ENCODE assay signal across 21 cellular contexts in genomic region chr3:16837602-16838001, GRCh38. TPM values are rescaled to one million over a fixed set of nuclear protein-coding genes. Genes with fewer than 3 reads are reported as not detected.
DNase-seq lines count a peak whose midpoint lies in the region; ATAC-seq, FAIRE-seq and TF ChIP-seq lines count a peak whose summit lies in the region.
"Had no signal": no experiment of that assay in that cellular context is flagged by ENCODE, and none has a peak within 500 bp of the region (broad histone marks: within the 10 kb centered on the region; RNA-seq: fewer than 3 reads in every experiment).

No MANE protein-coding gene starts in this region.

- H3K18ac ChIP-seq in H1 (ENCODE audit: extremely low read depth, low read length): no peak overlapping the region; the same call in 1 of the 2 replicates

- no peak overlapping the region for H2BK15ac ChIP-seq in H1 (ENCODE audit: low read length)

- H3K36me3 ChIP-seq in H1 (ENCODE audit: control insufficient read depth in 2 of 4, insufficient read depth in 4 of 4, low read length in 3 of 4): no peaks in the 10 kb centered on the region
- H3K36me3 ChIP-seq: esophagus squamous epithelium, SJSA1 had no signal

- H3K9ac ChIP-seq in H1 (replicated peaks in 1 of 4; ENCODE audit: extremely low read depth in 1 of 4, low read depth in 3 of 4, low read length in 3 of 4): no peak overlapping the region; a peak in 1 of 7 replicates

- no peaks in the 10 kb centered on the region for H3K79me1 ChIP-seq in H1 (ENCODE audit: low read depth, low read length)

- H3K9me3 Mint-ChIP-seq in nephron: no peaks in the 10 kb centered on the region
- H3K9me3 Mint-ChIP-seq in activated T-cell treated with anti-CD3 and anti-CD28 coated beads, Interleukin-2, amount 50 U/mL, for 72 hours: no peaks in the 10 kb centered on the region
- H3K9me3 Mint-ChIP-seq: activated naive CD8-positive, alpha-beta T cell treated with anti-CD3 and anti-CD28 coated beads, Interleukin-2, amount 50 U/mL, for 24 hours; immature natural killer cell; neural crest cell had no signal

- no peak overlapping the region for H2AFZ ChIP-seq in H1 (ENCODE audit: low read length)

- H3K4me3 Mint-ChIP-seq in nephron: peak overlapping the region in 1 of 3 experiments; percentile 40
- H3K4me3 Mint-ChIP-seq in activated T-cell treated with anti-CD3 and anti-CD28 coated beads, Interleukin-2, amount 50 U/mL, for 72 hours: no peak overlapping the region
- H3K4me3 Mint-ChIP-seq: activated naive CD8-positive, alpha-beta T cell treated with anti-CD3 and anti-CD28 coated beads, Interleukin-2, amount 50 U/mL, for 24 hours; immature natural killer cell; neural crest cell had no signal

- no peak overlapping the region for H3K14ac ChIP-seq in H1 (ENCODE audit: insufficient read length)

- peak overlapping the region in 2 of 3 experiments; percentile 5 to 47 for H3K27ac Mint-ChIP-seq in nephron
- H3K27ac Mint-ChIP-seq in activated T-cell treated with anti-CD3 and anti-CD28 coated beads, Interleukin-2, amount 50 U/mL, for 72 hours: no peak overlapping the region
- H3K27ac Mint-ChIP-seq: activated naive CD8-positive, alpha-beta T cell treated with anti-CD3 and anti-CD28 coated beads, Interleukin-2, amount 50 U/mL, for 24 hours; immature natural killer cell had no signal

- TF ChIP-seq CTCF in H1 (IDR thresholded peaks at IDR 0.05; ENCODE audit: control extremely low read depth in 1 of 3, insufficient read depth in 1 of 3, low read depth in 1 of 3, low read length in 3 of 3): no peak
- no peak for TF ChIP-seq CTCF in nephron (IDR thresholded peaks at IDR 0.05; ENCODE audit: unreplicated experiment in 3 of 3)

- H3K4me1 ChIP-seq in H1 (replicated peaks in 1 of 4; ENCODE audit: control insufficient read depth in 3 of 4, insufficient read depth in 4 of 4, low read length in 3 of 4): peaks cover 0 to 6% (median 4%) of the 10 kb centered on the region in 4 experiments; a peak in 4 of 7 replicates
- H3K4me1 ChIP-seq: SJSA1 had no signal

- H3K36me3 Mint-ChIP-seq in nephron (ENCODE audit: low read depth): no peaks in the 10 kb centered on the region
- H3K36me3 Mint-ChIP-seq in activated T-cell treated with anti-CD3 and anti-CD28 coated beads, Interleukin-2, amount 50 U/mL, for 72 hours (ENCODE audit: insufficient read depth in 2 of 2): no peaks in the 10 kb centered on the region
- H3K36me3 Mint-ChIP-seq: immature natural killer cell had no signal

- H4K5ac ChIP-seq in H1 (ENCODE audit: insufficient read length, low read depth, low read length): no peak overlapping the region

- no peak overlapping the region for H3K56ac ChIP-seq in H1 (replicated peaks; ENCODE audit: insufficient read length, low read depth, low read length)

- FAIRE-seq in H1 (lab: Jason Lieb, UNC): no peak
- FAIRE-seq: GM18507 had no signal

- no peaks in the 10 kb centered on the region for H3K27me3 Mint-ChIP-seq in nephron (ENCODE audit: low read depth)
- no peaks in the 10 kb centered on the region for H3K27me3 Mint-ChIP-seq in activated T-cell treated with anti-CD3 and anti-CD28 coated beads, Interleukin-2, amount 50 U/mL, for 72 hours (ENCODE audit: low read depth)
- H3K27me3 Mint-ChIP-seq: activated naive CD8-positive, alpha-beta T cell treated with anti-CD3 and anti-CD28 coated beads, Interleukin-2, amount 50 U/mL, for 24 hours had no signal

- no peaks in the 10 kb centered on the region for H4K20me1 ChIP-seq in H1 (replicated peaks in 1 of 2; ENCODE audit: control insufficient read depth in 1 of 2, insufficient read depth in 2 of 2, low read length in 2 of 2)

- H2BK20ac ChIP-seq in H1 (ENCODE audit: low read length): no peak overlapping the region

- no peak overlapping the region for H3K4me3 ChIP-seq in H1 (ENCODE audit: extremely low read depth in 1 of 4, insufficient read depth in 2 of 4, low read depth in 3 of 4, low read length in 4 of 4)
- H3K4me3 ChIP-seq: esophagus squamous epithelium, SJSA1 had no signal

- 84% methylated on average over 7 of the region's 7 CpGs; no CpG with 5 or more reads in 1 of the 2 experiments for WGBS in H1 (ENCODE audit: extremely low coverage in 1 of 2, insufficient coverage in 1 of 2, insufficient read length in 1 of 2, insufficient replicate concordance in 2 of 2, low coverage in 1 of 2, low lambda C conversion rate in 2 of 2, missing lambda C conversion rate in 1 of 2), 2 experiments

- CTCF ChIA-PET in H1 (lab: Charles Lee; ENCODE audit: partially characterized antibody): interaction anchor here (0.9 to 2.5 kb wide), 10 partner anchors 9 to 195 kb away, joined by 3 to 7 read pairs (median 4); no protein-coding TSS in a partner anchor

- peaks cover 36% of the 10 kb centered on the region for H3K4me1 Mint-ChIP-seq in nephron
- H3K4me1 Mint-ChIP-seq in activated T-cell treated with anti-CD3 and anti-CD28 coated beads, Interleukin-2, amount 50 U/mL, for 72 hours (ENCODE audit: low read depth): peaks cover 45% of the 10 kb centered on the region

- 0 out of 2 replicates have a peak overlapping the region, but pooled peaks have one; percentile 2 for H2BK12ac ChIP-seq in H1 (ENCODE audit: low read depth, low read length)

- H3K4me2 ChIP-seq in H1 (ENCODE audit: insufficient read depth in 1 of 2, low read depth in 2 of 2, low read length in 2 of 2): no peak overlapping the region

- no peak overlapping the region for H2AK5ac ChIP-seq in H1 (ENCODE audit: low read depth, low read length)

- TF ChIP-seq EP300 in H1 (IDR thresholded peaks at IDR 0.05; ENCODE audit: borderline replicate concordance in 1 of 2, low read depth in 2 of 2, low read length in 2 of 2): no peak

- no peak overlapping the region for H4K91ac ChIP-seq in H1 (replicated peaks; ENCODE audit: insufficient read length, low read length)

- H4K8ac ChIP-seq in H1 (ENCODE audit: extremely low read depth, insufficient read depth, low read length): no peak overlapping the region

- H3K9me3 ChIP-seq in H1 (ENCODE audit: insufficient read depth in 2 of 2, low read depth in 1 of 2, low read length in 1 of 2): no peaks in the 10 kb centered on the region
- H3K9me3 ChIP-seq: esophagus squamous epithelium, SJSA1 had no signal

- no peak for ATAC-seq in activated T-cell treated with anti-CD3 and anti-CD28 coated beads, Interleukin-2, amount 50 U/mL, for 72 hours (replicated peaks in 1 of 2)
- ATAC-seq: activated naive CD8-positive, alpha-beta T cell treated with anti-CD3 and anti-CD28 coated beads, Interleukin-2, amount 50 U/mL, for 24 hours; HCT116 had no signal

- no peaks in the 10 kb centered on the region for H3K23me2 ChIP-seq in H1 (ENCODE audit: low read depth, low read length)

- no peaks in the 10 kb centered on the region for H3K79me2 ChIP-seq in H1 (ENCODE audit: control insufficient read depth in 1 of 2, insufficient read depth in 2 of 2, low read length in 2 of 2)

- TF ChIP-seq RAD21 in H1 (IDR thresholded peaks at IDR 0.05 in 1 of 2, conservative IDR thresholded peaks at IDR 0.05 in 1 of 2; ENCODE audit: low read depth in 2 of 2, low read length in 2 of 2): no peak

- H3K27ac ChIP-seq in H1 (ENCODE audit: low read depth, low read length): no peak overlapping the region
- H3K27ac ChIP-seq: 22Rv1, esophagus squamous epithelium, SJSA1 had no signal

- TF ChIP-seq POLR2A in H1 (IDR thresholded peaks at IDR 0.05; ENCODE audit: control extremely low read depth in 1 of 2, low read depth in 2 of 2, low read length in 2 of 2): no peak

- H3K27me3 ChIP-seq in H1 (replicated peaks in 1 of 4; ENCODE audit: control insufficient read depth in 3 of 4, extremely low read depth in 1 of 4, insufficient read depth in 3 of 4, low read length in 3 of 4): no peaks in the 10 kb centered on the region
- H3K27me3 ChIP-seq: esophagus squamous epithelium, SJSA1 had no signal

- H2BK120ac ChIP-seq in H1 (replicated peaks; ENCODE audit: low read depth, low read length): no peak overlapping the region

- POLR2A ChIA-PET in H1 (lab: Charles Lee; ENCODE audit: partially characterized antibody): no interaction called here

- no peak overlapping the region for H3K4ac ChIP-seq in H1 (replicated peaks; ENCODE audit: insufficient read length, low read depth, low read length)

- no peak overlapping the region for H2BK5ac ChIP-seq in H1 (ENCODE audit: low read depth, low read length)

- peak; percentile 27 for DNase-seq in DMS 273 (lab: John Stamatoyannopoulos, UW; ENCODE audit: unreplicated experiment)
- DNase-seq in DMS 273 treated with DMSO at 0.1 percent for 48 hours (lab: John Stamatoyannopoulos, UW): no peak
- DNase-seq in LHCN-M2 (ENCODE audit: low read depth): peak; percentile 14
- peak in 1 of 2 experiments; percentile 46 for DNase-seq in H1 (ENCODE audit: low read depth in 1 of 2, low spot score in 2 of 2)
- DNase-seq in stimulated activated CD8-positive, alpha-beta memory T cell treated with anti-CD3 and anti-CD28 coated beads, Interleukin-4, amount 100 ng/mL, for 48 hours: no peak
- DNase-seq in glomerular visceral epithelial cell (ENCODE audit: extremely low spot score): no peak
- DNase-seq in activated T-cell treated with anti-CD3 and anti-CD28 coated beads, Interleukin-2, amount 50 U/mL, for 72 hours: no peak
- DNase-seq: activated naive CD8-positive, alpha-beta T cell treated with anti-CD3 and anti-CD28 coated beads, Interleukin-2, amount 50 U/mL, for 24 hours; central memory CD4-positive, alpha-beta T cell; esophagus squamous epithelium; immature natural killer cell; NCI-H1694 treated with DMSO at 0.1 percent for 48 hours; OCI-M1; retina; T1000 had no signal

- H3K23ac ChIP-seq in H1 (ENCODE audit: insufficient read length): no peak overlapping the region

TF ChIP-seq in H1, 55 proteins besides CTCF, POLR2A, EP300 and RAD21 (continues in another document):
- TF ChIP-seq EZH2 (IDR thresholded peaks at IDR 0.05; ENCODE audit: low read depth, low read length, severe bottlenecking) (no peak), SIRT6 (IDR thresholded peaks at IDR 0.05; ENCODE audit: low read length) (no peak), KDM4A (IDR thresholded peaks at IDR 0.05; ENCODE audit: low read depth, low read length, severe bottlenecking) (no peak), SP1 (IDR thresholded peaks at IDR 0.05; ENCODE audit: low read depth, low read length) (no peak), TAF1 (IDR thresholded peaks at IDR 0.05; ENCODE audit: low read depth, low read length) (no peak), TAF7 (optimal IDR thresholded peaks at IDR 0.05; ENCODE audit: borderline replicate concordance, low read depth, low read length) (no peak), CHD2 (IDR thresholded peaks at IDR 0.05; ENCODE audit: low read length) (no peak)

RNA-seq across cellular contexts. Expression of gene PLCL2, which starts 47.2 kb away (rescaled TPM):
- total RNA-seq in LHCN-M2 (2014; rRNA removed): not detected in 2 replicates
- polyA plus RNA-seq in LHCN-M2 (2012): 0.02 TPM
- 6.8 and 7.3 TPM in 2 replicates for total RNA-seq in H1 (2021; fragmentation: NEBNext Ultra II Directional; extraction: Animal tissue kit (Norgen Biotek cat#: 25700))
- polyA plus RNA-seq in H1 (2011; rRNA removed): 3.1 and 3.5 TPM in 2 replicates
- polyA plus RNA-seq in H1 (2011; cell fraction: cytosol; rRNA removed): 6.2 TPM
- polyA plus RNA-seq in H1 (2011; cell fraction: nucleus; rRNA removed): 4.4 TPM
- 7.1 to 13.4 TPM (median 9.4 TPM) in 4 replicates for polyA plus RNA-seq in H1 (2012, experiment 1 of 2)
- 0.71 TPM for polyA plus RNA-seq in H1 (2012, experiment 2 of 2)
- polyA plus RNA-seq in H1 (2013, experiment 1 of 2): 2.3 TPM
- polyA plus RNA-seq in H1 (2013, experiment 2 of 2): 2.0 TPM
- 23.7 and 25.5 TPM in 2 replicates for polyA minus RNA-seq in H1 (2011; rRNA and poly(A)+ RNA removed)
- polyA minus RNA-seq in H1 (2011; cell fraction: cytosol; rRNA and poly(A)+ RNA removed): 10.6 TPM
- polyA minus RNA-seq in H1 (2011; cell fraction: nucleus; rRNA and poly(A)+ RNA removed): 44.7 TPM
- 10 to 100 TPM; 22.9 to 24.7 TPM for total RNA-seq in activated T-cell treated with anti-CD3 and anti-CD28 coated beads, Interleukin-2, amount 50 U/mL, for 72 hours

Comparison
In these comparisons a context has a peak if more than half of its experiments do, and no peak if none do; other contexts are left out.
1. DNase-seq: peak in DMS 273 (single experiment) and LHCN-M2 (single experiment); none in DMS 273 treated with DMSO at 0.1 percent for 48 hours (single experiment), stimulated activated CD8-positive, alpha-beta memory T cell treated with anti-CD3 and anti-CD28 coated beads, Interleukin-4, amount 100 ng/mL, for 48 hours (single experiment), glomerular visceral epithelial cell (single experiment) and activated T-cell treated with anti-CD3 and anti-CD28 coated beads, Interleukin-2, amount 50 U/mL, for 72 hours (0 of 2).